19 cellular contexts compared by ENCODE assay signal in genomic region chr17:970388-970768, GRCh38. TPM values are rescaled to one million over a fixed set of nuclear protein-coding genes. Genes with fewer than 3 reads are reported as not detected.
DNase-seq lines count a peak whose midpoint lies in the region; ATAC-seq and TF ChIP-seq lines count a peak whose summit lies in the region.
"Had no signal": no experiment of that assay in that cellular context is flagged by ENCODE, and none has a peak within 500 bp of the region (broad histone marks: within the 10 kb centered on the region; RNA-seq: fewer than 3 reads in every experiment).

No MANE protein-coding gene starts in this region.

- peaks cover 7% of the 10 kb centered on the region for H3K36me3 Mint-ChIP-seq in neural crest cell (ENCODE audit: low read depth)
- H3K36me3 Mint-ChIP-seq: T-cell had no signal

- H3K4me3 Mint-ChIP-seq in neural crest cell: peak overlapping the region; percentile 17
- no peak overlapping the region for H3K4me3 Mint-ChIP-seq in stimulated activated naive CD8-positive, alpha-beta T cell treated with anti-CD3 and anti-CD28 coated beads, Interleukin-15, amount 100 ng/mL, for 72 hours
- H3K4me3 Mint-ChIP-seq: T-cell had no signal

- no peak for TF ChIP-seq POLR2A in uterus (IDR thresholded peaks at IDR 0.05)
- no peak for TF ChIP-seq POLR2A in Peyer's patch (IDR thresholded peaks at IDR 0.05)

- H3K27me3 ChIP-seq in fibroblast of lung (ENCODE audit: control insufficient read depth, insufficient read depth, low read length) (no peaks in the 10 kb centered on the region), uterus (no peaks in the 10 kb centered on the region), Peyer's patch (no peaks in the 10 kb centered on the region)

- no peaks in the 10 kb centered on the region for H3K27me3 Mint-ChIP-seq in neural crest cell (ENCODE audit: low read depth)
- H3K27me3 Mint-ChIP-seq in stimulated activated naive CD8-positive, alpha-beta T cell treated with anti-CD3 and anti-CD28 coated beads, Interleukin-15, amount 100 ng/mL, for 72 hours: peaks cover 63% of the 10 kb centered on the region

- H3K27ac ChIP-seq in fibroblast of lung (ENCODE audit: insufficient read depth, low read length) (no peak overlapping the region), uterus (peak overlapping the region; percentile 82 to 89), Peyer's patch (peak overlapping the region in 1 of 4 donors; percentile 78)
- H3K27ac ChIP-seq: 22Rv1, brain microvascular endothelial cell, VCaP had no signal

- no peaks in the 10 kb centered on the region for H4K20me1 ChIP-seq in fibroblast of lung (ENCODE audit: control insufficient read depth, extremely low read depth, insufficient read depth, low read length)

- H3K4me3 ChIP-seq in fibroblast of lung (replicated peaks in 1 of 4; ENCODE audit: control extremely low read depth in 1 of 4, insufficient read depth in 1 of 4, low read depth in 3 of 4, low read length in 4 of 4) (peak overlapping the region in 2 of 4 experiments; percentile 2 to 51), uterus (peak overlapping the region in 1 of 2 donors; percentile 13), Peyer's patch (no peak overlapping the region)

- H3K9me3 ChIP-seq in fibroblast of lung (ENCODE audit: control insufficient read depth, insufficient read depth, low read depth, low read length) (no peaks in the 10 kb centered on the region), uterus (no peaks in the 10 kb centered on the region), Peyer's patch (no peaks in the 10 kb centered on the region)

- peaks cover 29% of the 10 kb centered on the region for H3K79me2 ChIP-seq in fibroblast of lung (ENCODE audit: control insufficient read depth, insufficient read depth, low read length)

- no peak overlapping the region for H3K9ac ChIP-seq in fibroblast of lung (ENCODE audit: insufficient read depth, low read length)

- H3K36me3 ChIP-seq in fibroblast of lung (ENCODE audit: control insufficient read depth, insufficient read depth, low read length) (no peaks in the 10 kb centered on the region), uterus (no peaks in the 10 kb centered on the region), Peyer's patch (no peaks in the 10 kb centered on the region)
- H3K36me3 ChIP-seq: brain microvascular endothelial cell had no signal

- ATAC-seq in stimulated activated naive CD8-positive, alpha-beta T cell treated with anti-CD3 and anti-CD28 coated beads, Interleukin-15, amount 100 ng/mL, for 72 hours: no peak
- ATAC-seq: stimulated activated naive CD8-positive, alpha-beta T cell treated with anti-CD3 and anti-CD28 coated beads, Interleukin-15, Interleukin-2, amounts not matched to agents 100 U/mL and 50 U/mL, for 24 hours; T-cell had no signal

- H3K27ac Mint-ChIP-seq in neural crest cell (ENCODE audit: unreplicated experiment): peak overlapping the region; percentile 92
- H3K27ac Mint-ChIP-seq in stimulated activated naive CD8-positive, alpha-beta T cell treated with anti-CD3 and anti-CD28 coated beads, Interleukin-15, amount 100 ng/mL, for 72 hours: no peak overlapping the region
- H3K27ac Mint-ChIP-seq: T-cell had no signal

- peaks cover 57% of the 10 kb centered on the region for H3K4me1 Mint-ChIP-seq in neural crest cell
- no peaks in the 10 kb centered on the region for H3K4me1 Mint-ChIP-seq in stimulated activated naive CD8-positive, alpha-beta T cell treated with anti-CD3 and anti-CD28 coated beads, Interleukin-15, amount 100 ng/mL, for 72 hours

- intact Hi-C loops in uterus (cut with DNase I; ENCODE audit: low total_unique reads): loop anchor here (10.0 kb wide), 1 partner anchor 86 kb away; no protein-coding TSS in a partner anchor

- H2AFZ ChIP-seq in fibroblast of lung (ENCODE audit: low read length): no peak overlapping the region

- H3K4me2 ChIP-seq in fibroblast of lung (ENCODE audit: extremely low read depth, insufficient read depth, low read length): peak overlapping the region; percentile 85

- H3K4me1 ChIP-seq in fibroblast of lung (ENCODE audit: control insufficient read depth, extremely low read depth, insufficient read depth, low read length): no peaks in the 10 kb centered on the region
- peaks cover 0 to 4% of the 10 kb centered on the region in 2 donors for H3K4me1 ChIP-seq in uterus
- no peaks in the 10 kb centered on the region for H3K4me1 ChIP-seq in Peyer's patch

- TF ChIP-seq CTCF in fibroblast of lung (conservative IDR thresholded peaks at IDR 0.05 in 1 of 2, IDR thresholded peaks at IDR 0.05 in 1 of 2; ENCODE audit: low read depth in 1 of 2, low read length in 2 of 2) (no peak), neural crest cell (conservative IDR thresholded peaks at IDR 0.05) (no peak), uterus (IDR thresholded peaks at IDR 0.05) (no peak), Peyer's patch (IDR thresholded peaks at IDR 0.05) (no peak)

- no peaks in the 10 kb centered on the region for H3K9me3 Mint-ChIP-seq in neural crest cell
- no peaks in the 10 kb centered on the region for H3K9me3 Mint-ChIP-seq in stimulated activated naive CD8-positive, alpha-beta T cell treated with anti-CD3 and anti-CD28 coated beads, Interleukin-15, amount 100 ng/mL, for 72 hours
- H3K9me3 Mint-ChIP-seq: T-cell had no signal

- peak; percentile 19 for DNase-seq in DMS79 treated with DMSO at 0.1 percent for 48 hours (lab: John Stamatoyannopoulos, UW)
- no peak for DNase-seq in DMS79 (lab: John Stamatoyannopoulos, UW)
- no peak for DNase-seq in fibroblast of lung (ENCODE audit: low read depth in 2 of 2)
- DNase-seq in neural crest cell (ENCODE audit: low read depth, low spot score): no peak
- DNase-seq in uterus: no peak
- DNase-seq in stimulated activated naive CD8-positive, alpha-beta T cell treated with anti-CD3 and anti-CD28 coated beads, Interleukin-15, amount 100 ng/mL, for 72 hours: no peak
- DNase-seq in Peyer's patch: no peak
- no peak for DNase-seq in activated CD4-positive, alpha-beta T cell treated with anti-CD3 and anti-CD28 coated beads for 48 hours
- DNase-seq: activated gamma-delta T cell; brain microvascular endothelial cell; foreskin melanocyte; NCI-H1694 treated with DMSO at 0.1 percent for 48 hours; NCI-H524; nucleus accumbens; small intestine; stimulated activated naive CD8-positive, alpha-beta T cell treated with anti-CD3 and anti-CD28 coated beads, Interleukin-15, Interleukin-2, amounts not matched to agents 100 U/mL and 50 U/mL, for 24 hours; T-cell had no signal

RNA-seq across cellular contexts. Expression of gene NXN, which starts 9.2 kb away (rescaled TPM):
- total RNA-seq in fibroblast of lung: 48.0 and 53.8 TPM in 2 replicates
- polyA plus RNA-seq in fibroblast of lung: 38.5 and 75.6 TPM in 2 replicates
- 45.5 and 79.1 TPM in 2 replicates for polyA plus RNA-seq in fibroblast of lung (2012)
- polyA minus RNA-seq in fibroblast of lung (ENCODE audit: low replicate concordance): 109 and 204 TPM in 2 replicates
- 75.9 and 76.4 TPM in 2 replicates for total RNA-seq in neural crest cell
- total RNA-seq in uterus: 10 to 100 TPM in 3 of 4 donors, 1 to 10 TPM in 1; 6.5 to 99.0 (median 49.9) TPM
- 10 to 100 TPM in 2 of 4 donors, 1 to 10 TPM in 2; 2.1 to 14.0 (median 8.6) TPM for total RNA-seq in Peyer's patch

RNA-seq across cellular contexts. Expression of gene TIMM22, which starts 26.6 kb away (rescaled TPM):
- total RNA-seq in fibroblast of lung (10.5 and 13.4 TPM in 2 replicates), neural crest cell (18.7 and 19.5 TPM in 2 replicates), uterus (10 to 100 TPM in 2 of 4 donors, 1 to 10 TPM in 2; 5.1 to 17.1 (median 10.8) TPM), Peyer's patch (10 to 100 TPM in 3 of 4 donors, 1 to 10 TPM in 1; 9.0 to 18.2 (median 11.2) TPM)
- 17.4 and 21.9 TPM in 2 replicates for polyA plus RNA-seq in fibroblast of lung
- 15.6 and 21.0 TPM in 2 replicates for polyA plus RNA-seq in fibroblast of lung (2012)
- polyA minus RNA-seq in fibroblast of lung (ENCODE audit: low replicate concordance): 10.2 and 15.1 TPM in 2 replicates
